Comparison of ENCODE assay signal across 19 cellular contexts in the genomic region with DNA sequence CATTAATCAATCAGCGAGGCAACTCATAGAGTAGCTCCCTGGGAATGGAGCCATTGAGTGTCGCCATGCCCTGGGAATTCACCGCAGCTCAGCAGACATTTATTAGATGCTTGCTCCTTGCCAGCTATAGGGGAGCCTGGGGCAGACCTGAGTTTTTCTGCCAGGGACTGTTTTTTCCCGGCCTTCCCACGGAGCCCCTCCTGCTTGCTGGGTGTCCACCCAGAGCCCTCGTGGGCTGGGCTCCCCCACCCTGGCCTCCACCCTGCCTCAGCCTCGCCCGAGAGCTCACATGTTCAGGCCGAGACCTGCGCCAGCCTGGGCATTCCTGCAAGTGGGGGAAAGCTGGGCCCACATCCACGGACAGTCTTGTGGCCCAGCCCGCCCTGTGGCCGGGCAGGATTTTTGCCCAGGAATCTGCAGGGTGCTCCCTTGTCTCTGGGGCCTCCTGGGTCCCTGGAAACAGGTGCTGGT.
DNase-seq lines count a peak whose midpoint lies in the region; ATAC-seq and TF ChIP-seq lines count a peak whose summit lies in the region.
"Had no signal": no experiment of that assay in that cellular context is flagged by ENCODE, and none has a peak within 500 bp of the region (broad histone marks: within the 10 kb centered on the region; RNA-seq: fewer than 3 reads in every experiment).

No MANE protein-coding gene starts in this region.

- POLR2A ChIA-PET in HEK293 (lab: Yijun Ruan, JAX) = no interaction called here

- TF ChIP-seq CTCF in AG10803 (conservative IDR thresholded peaks at IDR 0.05; ENCODE audit: low read length) (no peak), HEK293 (tag by site-specific recombination; IDR thresholded peaks at IDR 0.05) (no peak), osteoblast (IDR thresholded peaks at IDR 0.05; ENCODE audit: extremely low read depth, low read depth, low read length) (no peak), gastrocnemius medialis (IDR thresholded peaks at IDR 0.05 in 4 of 5, conservative IDR thresholded peaks at IDR 0.05 in 1 of 5) (no peak)

- no peaks in the 10 kb centered on the region for H3K36me3 ChIP-seq in HEK293 (ENCODE audit: control insufficient read depth in 2 of 2, insufficient read depth in 1 of 2, low read length in 2 of 2)
- no peaks in the 10 kb centered on the region for H3K36me3 ChIP-seq in osteoblast (ENCODE audit: insufficient read depth, low read length)
- H3K36me3 ChIP-seq in gastrocnemius medialis = no peaks in the 10 kb centered on the region

- H3K27ac ChIP-seq in HEK293 (ENCODE audit: extremely low read depth, low read depth, low read length) = no peak overlapping the region
- no peak overlapping the region for H3K27ac ChIP-seq in osteoblast (ENCODE audit: low read depth, low read length)
- H3K27ac ChIP-seq in gastrocnemius medialis = no peak overlapping the region

- H3K4me1 ChIP-seq in HEK293 (ENCODE audit: control insufficient read depth, insufficient read depth, low read length) (no peaks in the 10 kb centered on the region), osteoblast (ENCODE audit: insufficient read depth, low read length) (no peaks in the 10 kb centered on the region), gastrocnemius medialis (no peaks in the 10 kb centered on the region)

- no peaks in the 10 kb centered on the region for H3K79me2 ChIP-seq in osteoblast (ENCODE audit: insufficient read depth, low read length)

- in situ Hi-C loops in gastrocnemius medialis (cut with MboI; ENCODE audit: low sequenced_read_pairs in 4 of 4) = no loop called here

- no peaks in the 10 kb centered on the region for H4K20me1 ChIP-seq in osteoblast (ENCODE audit: insufficient read depth, low read length)

- CTCF ChIA-PET in HEK293 (lab: Yijun Ruan, JAX) = no interaction called here

- H3K27me3 ChIP-seq in osteoblast (ENCODE audit: insufficient read depth, low read length) (peaks cover 63% of the 10 kb centered on the region), gastrocnemius medialis (peaks cover 3 to 11% (median 7%) of the 10 kb centered on the region in 3 donors)

- TF ChIP-seq POLR2A in gastrocnemius medialis (IDR thresholded peaks at IDR 0.05) = no peak

- H3K4me2 ChIP-seq in osteoblast (ENCODE audit: insufficient read depth, low read length) = no peak overlapping the region

- peak; percentile 59 for ATAC-seq in esophagus mucosa
- no peak for ATAC-seq in gastrocnemius medialis

- H3K4me3 ChIP-seq in AG10803 (ENCODE audit: low read length) = no peak overlapping the region
- no peak overlapping the region for H3K4me3 ChIP-seq in HEK293 (ENCODE audit: low read depth, low read length)
- H3K4me3 ChIP-seq in osteoblast (ENCODE audit: insufficient read depth, low read length) = no peak overlapping the region
- no peak overlapping the region for H3K4me3 ChIP-seq in gastrocnemius medialis

- DNase-seq in AG10803 (ENCODE audit: low read depth) (peak; percentile 68), osteoblast (ENCODE audit: insufficient read length, low spot score, missing footprints) (peak; percentile 56), gastrocnemius medialis (no peak), NCI-H774 (lab: John Stamatoyannopoulos, UW) (no peak)
- no peak for DNase-seq in stimulated activated CD4-positive, alpha-beta T cell treated with anti-CD3 and anti-CD28 coated beads, Interleukin-4, amount 100 ng/mL, for 4 hours
- no peak for DNase-seq in activated CD4-positive, CD25-positive, alpha-beta regulatory T cell (lab: John Stamatoyannopoulos, UW)
- DNase-seq: activated CD4-positive, alpha-beta T cell treated with anti-CD3 and anti-CD28 coated beads, Interleukin-2, amount 10 ng/mL, durations not matched to agents 7 days and 5 days; activated T-cell treated with anti-CD3 and anti-CD28 coated beads for 4 hours; dermis blood vessel endothelial cell; DND-41; HCEC 1CT; mesendoderm; MV-4-11; NCI-H2029; nephron progenitor cell; retina; SW 1271 had no signal

- intact Hi-C loops in gastrocnemius medialis (cut with DNase I; ENCODE audit: low total_unique reads) = no loop called here

- H2AFZ ChIP-seq in osteoblast (ENCODE audit: low read length) = no peak overlapping the region

- no peaks in the 10 kb centered on the region for H3K9me3 ChIP-seq in HEK293 (ENCODE audit: control insufficient read depth, insufficient read depth, low read depth, low read length)
- H3K9me3 ChIP-seq in osteoblast (ENCODE audit: low read depth, low read length) = no peaks in the 10 kb centered on the region
- no peaks in the 10 kb centered on the region for H3K9me3 ChIP-seq in gastrocnemius medialis

TF ChIP-seq in HEK293, 187 proteins besides CTCF, POLR2A, EP300 and RAD21:
- peak; percentile 68; the same call in 1 of the 2 replicates for TF ChIP-seq KLF1 (tag by site-specific recombination; IDR thresholded peaks at IDR 0.05)
- TF ChIP-seq, protein P1, sequence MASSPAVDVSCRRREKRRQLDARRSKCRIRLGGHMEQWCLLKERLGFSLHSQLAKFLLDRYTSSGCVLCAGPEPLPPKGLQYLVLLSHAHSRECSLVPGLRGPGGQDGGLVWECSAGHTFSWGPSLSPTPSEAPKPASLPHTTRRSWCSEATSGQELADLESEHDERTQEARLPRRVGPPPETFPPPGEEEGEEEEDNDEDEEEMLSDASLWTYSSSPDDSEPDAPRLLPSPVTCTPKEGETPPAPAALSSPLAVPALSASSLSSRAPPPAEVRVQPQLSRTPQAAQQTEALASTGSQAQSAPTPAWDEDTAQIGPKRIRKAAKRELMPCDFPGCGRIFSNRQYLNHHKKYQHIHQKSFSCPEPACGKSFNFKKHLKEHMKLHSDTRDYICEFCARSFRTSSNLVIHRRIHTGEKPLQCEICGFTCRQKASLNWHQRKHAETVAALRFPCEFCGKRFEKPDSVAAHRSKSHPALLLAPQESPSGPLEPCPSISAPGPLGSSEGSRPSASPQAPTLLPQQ (tag by site-specific recombination; IDR thresholded peaks at IDR 0.05) = no peak

Comparison
In these comparisons a context has a peak if more than half of its experiments do, and no peak if none do; other contexts are left out.
1. DNase-seq: peak in AG10803 (single experiment) and osteoblast (single experiment); none in gastrocnemius medialis (0 of 2), NCI-H774 (single experiment), stimulated activated CD4-positive, alpha-beta T cell treated with anti-CD3 and anti-CD28 coated beads, Interleukin-4, amount 100 ng/mL, for 4 hours (0 of 2) and activated CD4-positive, CD25-positive, alpha-beta regulatory T cell (0 of 4).